In the genomic region with DNA sequence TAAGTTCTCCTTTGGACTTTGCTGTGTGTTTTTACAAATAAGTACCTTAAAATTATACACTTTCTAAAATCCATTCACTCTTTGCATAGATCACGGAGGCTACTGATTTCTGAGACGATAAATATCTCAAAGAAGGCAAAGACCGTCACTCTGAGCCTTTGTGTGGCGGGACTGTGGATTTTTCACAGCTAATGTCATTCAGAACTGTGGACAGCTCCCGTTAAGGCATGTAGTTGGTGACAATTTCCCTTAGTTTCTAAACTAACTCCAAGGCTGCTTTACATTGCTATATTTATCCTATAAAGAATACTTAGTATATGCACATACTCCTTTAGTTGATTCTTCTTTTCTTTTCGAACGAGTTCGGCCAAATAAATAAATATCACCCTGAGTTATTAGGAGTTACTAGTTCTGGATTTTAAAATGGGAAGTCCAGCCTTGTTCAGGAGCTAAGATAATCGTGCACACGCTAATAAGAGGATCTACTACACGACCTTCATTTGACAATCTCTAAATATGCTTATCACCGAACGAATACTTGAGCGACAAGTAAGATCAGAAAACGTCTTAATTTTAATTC, we compare ENCODE assay signal across 15 cellular contexts. TPM values are rescaled to one million over a fixed set of nuclear protein-coding genes. Genes with fewer than 3 reads are reported as not detected.
DNase-seq lines count a peak whose midpoint lies in the region; ATAC-seq, FAIRE-seq and TF ChIP-seq lines count a peak whose summit lies in the region.
"Had no signal": no experiment of that assay in that cellular context is flagged by ENCODE, and none has a peak within 500 bp of the region (broad histone marks: within the 10 kb centered on the region; RNA-seq: fewer than 3 reads in every experiment).

No MANE protein-coding gene starts in this region.

- DNase-seq in A549 (ENCODE audit: low read depth in 1 of 2, low spot score in 1 of 2) (no peak), astrocyte (ENCODE audit: low read depth) (no peak), kidney tubule cell (ENCODE audit: low spot score) (peak; percentile 3), coronary artery (ENCODE audit: low spot score) (no peak), NAMALWA (ENCODE audit: low spot score) (no peak), AG20443 (ENCODE audit: low spot score) (no peak)
- DNase-seq in activated CD4-positive, alpha-beta T cell treated with anti-CD3 and anti-CD28 coated beads, Interleukin-2, amount 50 U/mL, for 4 hours = no peak
- DNase-seq: activated CD4-positive, CD25-positive, alpha-beta regulatory T cell; colonic mucosa; GF-D8; NCI-H187 treated with DMSO at 0.1 percent for 48 hours; small intestine had no signal

- H3K27ac ChIP-seq in A549 (no peak overlapping the region), HEK293 (ENCODE audit: extremely low read depth, low read depth, low read length) (no peak overlapping the region), astrocyte (ENCODE audit: low read depth, low read length) (no peak overlapping the region), coronary artery (no peak overlapping the region)
- H3K27ac ChIP-seq: colonic mucosa, gastroesophageal sphincter had no signal

- no peak for FAIRE-seq in A549 (lab: Jason Lieb, UNC)
- FAIRE-seq in astrocyte (lab: Jason Lieb, UNC) = no peak
- FAIRE-seq: small intestine, urothelium cell line had no signal

- H2AFZ ChIP-seq in astrocyte (ENCODE audit: low read depth, low read length) = no peak overlapping the region

- H3K27me3 Mint-ChIP-seq in astrocyte (ENCODE audit: low read depth, unreplicated experiment) = peaks cover 27% of the 10 kb centered on the region

- TF ChIP-seq RAD21 in A549 (conservative IDR thresholded peaks at IDR 0.05 in 1 of 2, IDR thresholded peaks at IDR 0.05 in 1 of 2) = no peak

- H3K79me2 ChIP-seq in astrocyte (ENCODE audit: insufficient read depth, low read length) = no peaks in the 10 kb centered on the region

- H3K9me3 Mint-ChIP-seq in astrocyte (ENCODE audit: unreplicated experiment) = peaks cover 4% of the 10 kb centered on the region

- H3K4me3 Mint-ChIP-seq in astrocyte (ENCODE audit: unreplicated experiment) = peak overlapping the region; percentile 34

- no peak for TF ChIP-seq EP300 in A549 (IDR thresholded peaks at IDR 0.05)

- no peaks in the 10 kb centered on the region for H3K36me3 Mint-ChIP-seq in astrocyte (ENCODE audit: low read depth, unreplicated experiment)

- no peak overlapping the region for H3K9ac ChIP-seq in astrocyte (ENCODE audit: low read length)

- no peaks in the 10 kb centered on the region for H3K9me3 ChIP-seq in A549
- no peaks in the 10 kb centered on the region for H3K9me3 ChIP-seq in HEK293 (ENCODE audit: control insufficient read depth, insufficient read depth, low read depth, low read length)
- no peaks in the 10 kb centered on the region for H3K9me3 ChIP-seq in astrocyte (ENCODE audit: insufficient read depth, low read depth, low read length)
- H3K9me3 ChIP-seq: colonic mucosa, gastroesophageal sphincter had no signal

- H3K4me3 ChIP-seq in A549 (no peak overlapping the region), HEK293 (ENCODE audit: low read depth, low read length) (no peak overlapping the region), astrocyte (ENCODE audit: insufficient read depth, low read depth, low read length) (no peak overlapping the region), coronary artery (no peak overlapping the region)
- H3K4me3 ChIP-seq: colonic mucosa had no signal

- WGBS in A549 (ENCODE audit: missing lambda C conversion rate) = 14% methylated on average over 15 of the region's 15 CpGs

- H3K4me2 ChIP-seq in A549 (no peak overlapping the region), astrocyte (ENCODE audit: low read length) (no peak overlapping the region)

- H3K36me3 ChIP-seq in HEK293 (ENCODE audit: control insufficient read depth in 2 of 2, insufficient read depth in 1 of 2, low read length in 2 of 2) (no peaks in the 10 kb centered on the region), astrocyte (ENCODE audit: insufficient read depth, low read length) (no peaks in the 10 kb centered on the region)
- H3K36me3 ChIP-seq: colonic mucosa, gastroesophageal sphincter had no signal

- POLR2A ChIA-PET in A549 (lab: Yijun Ruan, JAX) (no interaction called here), HEK293 (lab: Yijun Ruan, JAX) (no interaction called here)

- peaks cover 4% of the 10 kb centered on the region for H3K4me1 Mint-ChIP-seq in astrocyte (ENCODE audit: low read depth, unreplicated experiment)

- H3K4me1 ChIP-seq in A549 (no peaks in the 10 kb centered on the region), HEK293 (ENCODE audit: control insufficient read depth, insufficient read depth, low read length) (no peaks in the 10 kb centered on the region), astrocyte (ENCODE audit: insufficient read depth, low read length) (no peaks in the 10 kb centered on the region)
- H3K4me1 ChIP-seq: colonic mucosa had no signal

- TF ChIP-seq CTCF in A549 (IDR thresholded peaks at IDR 0.05) (no peak), HEK293 (tag by site-specific recombination; IDR thresholded peaks at IDR 0.05) (no peak), astrocyte (IDR thresholded peaks at IDR 0.05; ENCODE audit: insufficient read depth, low read depth, low read length) (no peak), coronary artery (IDR thresholded peaks at IDR 0.05) (no peak)

- no peaks in the 10 kb centered on the region for H4K20me1 ChIP-seq in astrocyte (ENCODE audit: insufficient read depth, low read length)

- H3K27ac Mint-ChIP-seq in astrocyte (ENCODE audit: unreplicated experiment) = no peak overlapping the region

- CTCF ChIA-PET in A549 (lab: Yijun Ruan, JAX) = no interaction called here
- CTCF ChIA-PET in HEK293 (lab: Yijun Ruan, JAX) = no interaction called here

- no peak for ATAC-seq in A549
- ATAC-seq: gastroesophageal sphincter had no signal

- no peak for TF ChIP-seq POLR2A in A549 (IDR thresholded peaks at IDR 0.05; ENCODE audit: low read length)

- H3K27me3 ChIP-seq in astrocyte (ENCODE audit: insufficient read depth, low read length) = peaks cover 8% of the 10 kb centered on the region

TF ChIP-seq in A549, 52 proteins besides CTCF, POLR2A, EP300 and RAD21 (continues in another document):
- no peak for TF ChIP-seq BHLHE40 (IDR thresholded peaks at IDR 0.05; ENCODE audit: low read depth, low read length)
- TF ChIP-seq, protein P1, sequence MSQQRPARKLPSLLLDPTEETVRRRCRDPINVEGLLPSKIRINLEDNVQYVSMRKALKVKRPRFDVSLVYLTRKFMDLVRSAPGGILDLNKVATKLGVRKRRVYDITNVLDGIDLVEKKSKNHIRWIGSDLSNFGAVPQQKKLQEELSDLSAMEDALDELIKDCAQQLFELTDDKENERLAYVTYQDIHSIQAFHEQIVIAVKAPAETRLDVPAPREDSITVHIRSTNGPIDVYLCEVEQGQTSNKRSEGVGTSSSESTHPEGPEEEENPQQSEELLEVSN (IDR thresholded peaks at IDR 0.05; ENCODE audit: borderline replicate concordance, low read depth) = no peak

TF ChIP-seq in HEK293, 187 proteins besides CTCF, POLR2A, EP300 and RAD21:
- TF ChIP-seq, protein P2, sequence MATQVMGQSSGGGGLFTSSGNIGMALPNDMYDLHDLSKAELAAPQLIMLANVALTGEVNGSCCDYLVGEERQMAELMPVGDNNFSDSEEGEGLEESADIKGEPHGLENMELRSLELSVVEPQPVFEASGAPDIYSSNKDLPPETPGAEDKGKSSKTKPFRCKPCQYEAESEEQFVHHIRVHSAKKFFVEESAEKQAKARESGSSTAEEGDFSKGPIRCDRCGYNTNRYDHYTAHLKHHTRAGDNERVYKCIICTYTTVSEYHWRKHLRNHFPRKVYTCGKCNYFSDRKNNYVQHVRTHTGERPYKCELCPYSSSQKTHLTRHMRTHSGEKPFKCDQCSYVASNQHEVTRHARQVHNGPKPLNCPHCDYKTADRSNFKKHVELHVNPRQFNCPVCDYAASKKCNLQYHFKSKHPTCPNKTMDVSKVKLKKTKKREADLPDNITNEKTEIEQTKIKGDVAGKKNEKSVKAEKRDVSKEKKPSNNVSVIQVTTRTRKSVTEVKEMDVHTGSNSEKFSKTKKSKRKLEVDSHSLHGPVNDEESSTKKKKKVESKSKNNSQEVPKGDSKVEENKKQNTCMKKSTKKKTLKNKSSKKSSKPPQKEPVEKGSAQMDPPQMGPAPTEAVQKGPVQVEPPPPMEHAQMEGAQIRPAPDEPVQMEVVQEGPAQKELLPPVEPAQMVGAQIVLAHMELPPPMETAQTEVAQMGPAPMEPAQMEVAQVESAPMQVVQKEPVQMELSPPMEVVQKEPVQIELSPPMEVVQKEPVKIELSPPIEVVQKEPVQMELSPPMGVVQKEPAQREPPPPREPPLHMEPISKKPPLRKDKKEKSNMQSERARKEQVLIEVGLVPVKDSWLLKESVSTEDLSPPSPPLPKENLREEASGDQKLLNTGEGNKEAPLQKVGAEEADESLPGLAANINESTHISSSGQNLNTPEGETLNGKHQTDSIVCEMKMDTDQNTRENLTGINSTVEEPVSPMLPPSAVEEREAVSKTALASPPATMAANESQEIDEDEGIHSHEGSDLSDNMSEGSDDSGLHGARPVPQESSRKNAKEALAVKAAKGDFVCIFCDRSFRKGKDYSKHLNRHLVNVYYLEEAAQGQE (tag by site-specific recombination; IDR thresholded peaks at IDR 0.05) = peak; percentile 84
- TF ChIP-seq BCL11A (tag by site-specific recombination; IDR thresholded peaks at IDR 0.05; ENCODE audit: low read depth) = no peak
TF ChIP-seq in HEK293: peak in this region for 1.

RNA-seq across cellular contexts. Expression of a gene that starts 1.8 kb away (rescaled TPM):
- polyA plus RNA-seq in A549 (2011; rRNA removed) = not detected in 2 replicates
- not detected in 2 replicates for polyA plus RNA-seq in A549 (2012; cell fraction: cytosol; rRNA removed)
- not detected in 2 replicates for polyA plus RNA-seq in A549 (2012; cell fraction: nucleus; rRNA removed)
- not detected in 3 replicates for polyA plus RNA-seq in A549 (2017; fragmentation: RNase III; extraction: RNeasy Plus Mini Kit Qiagen cat#74134 plus additional on column Dnase treatment)
- not detected in 2 replicates for polyA minus RNA-seq in A549 (2011; rRNA and poly(A)+ RNA removed)
- total RNA-seq in astrocyte = 0.11 and 0.17 TPM in 2 replicates
